ENCODE assay signal across 1 cellular context in the genomic region with DNA sequence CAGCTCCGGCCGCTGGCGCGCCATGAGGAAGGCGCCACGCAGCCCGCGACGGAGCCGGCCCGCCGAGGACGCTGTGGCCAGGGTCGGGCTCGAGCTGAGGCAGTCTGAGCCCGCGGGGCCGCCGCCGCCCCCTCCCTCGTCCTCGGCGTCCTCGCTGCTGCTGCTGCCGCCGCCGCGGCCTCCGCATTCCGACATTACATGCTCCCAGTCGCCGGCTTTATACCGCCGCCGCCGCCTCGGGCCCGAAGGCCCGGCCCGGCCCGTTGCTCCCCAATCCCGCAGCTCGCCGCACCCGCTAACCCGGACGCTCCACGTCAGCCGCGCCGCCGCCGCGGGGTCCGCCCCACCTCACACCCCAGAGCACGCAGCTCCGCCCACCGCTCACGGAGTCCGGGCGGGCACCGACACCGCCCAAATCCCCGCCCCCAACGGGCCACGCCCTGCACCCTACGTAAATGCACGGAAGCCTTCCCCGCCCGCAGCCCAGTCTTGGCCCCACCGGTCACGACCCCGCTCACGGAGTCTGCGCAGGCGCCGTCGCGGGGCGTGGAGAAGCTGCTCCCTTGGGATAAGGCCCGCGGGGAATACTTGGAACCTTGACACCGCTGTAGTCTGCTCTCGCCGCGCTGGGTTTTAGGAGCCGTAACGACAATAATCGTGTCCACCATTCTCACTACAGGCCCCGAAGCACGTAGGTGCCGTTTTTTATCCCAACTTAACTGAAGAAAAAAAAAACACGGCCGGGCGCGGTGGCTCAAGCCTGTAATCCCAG.
TF ChIP-seq lines count a peak whose summit lies in the region.

A gene with protein sequence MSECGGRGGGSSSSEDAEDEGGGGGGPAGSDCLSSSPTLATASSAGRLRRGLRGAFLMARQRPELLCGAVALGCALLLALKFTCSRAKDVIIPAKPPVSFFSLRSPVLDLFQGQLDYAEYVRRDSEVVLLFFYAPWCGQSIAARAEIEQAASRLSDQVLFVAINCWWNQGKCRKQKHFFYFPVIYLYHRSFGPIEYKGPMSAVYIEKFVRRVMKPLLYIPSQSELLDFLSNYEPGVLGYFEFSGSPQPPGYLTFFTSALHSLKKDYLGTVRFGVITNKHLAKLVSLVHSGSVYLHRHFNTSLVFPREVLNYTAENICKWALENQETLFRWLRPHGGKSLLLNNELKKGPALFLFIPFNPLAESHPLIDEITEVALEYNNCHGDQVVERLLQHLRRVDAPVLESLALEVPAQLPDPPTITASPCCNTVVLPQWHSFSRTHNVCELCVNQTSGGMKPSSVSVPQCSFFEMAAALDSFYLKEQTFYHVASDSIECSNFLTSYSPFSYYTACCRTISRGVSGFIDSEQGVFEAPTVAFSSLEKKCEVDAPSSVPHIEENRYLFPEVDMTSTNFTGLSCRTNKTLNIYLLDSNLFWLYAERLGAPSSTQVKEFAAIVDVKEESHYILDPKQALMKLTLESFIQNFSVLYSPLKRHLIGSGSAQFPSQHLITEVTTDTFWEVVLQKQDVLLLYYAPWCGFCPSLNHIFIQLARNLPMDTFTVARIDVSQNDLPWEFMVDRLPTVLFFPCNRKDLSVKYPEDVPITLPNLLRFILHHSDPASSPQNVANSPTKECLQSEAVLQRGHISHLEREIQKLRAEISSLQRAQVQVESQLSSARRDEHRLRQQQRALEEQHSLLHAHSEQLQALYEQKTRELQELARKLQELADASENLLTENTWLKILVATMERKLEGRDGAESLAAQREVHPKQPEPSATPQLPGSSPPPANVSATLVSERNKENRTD (minus strand): TSS at position 322 of the 772 bp plus-strand sequence. CDS start 127 bp downstream, at position 195.

TF ChIP-seq in HCT116, 20 proteins besides CTCF, POLR2A, EP300 and RAD21 (continued from another document):
- TF ChIP-seq, protein P1, sequence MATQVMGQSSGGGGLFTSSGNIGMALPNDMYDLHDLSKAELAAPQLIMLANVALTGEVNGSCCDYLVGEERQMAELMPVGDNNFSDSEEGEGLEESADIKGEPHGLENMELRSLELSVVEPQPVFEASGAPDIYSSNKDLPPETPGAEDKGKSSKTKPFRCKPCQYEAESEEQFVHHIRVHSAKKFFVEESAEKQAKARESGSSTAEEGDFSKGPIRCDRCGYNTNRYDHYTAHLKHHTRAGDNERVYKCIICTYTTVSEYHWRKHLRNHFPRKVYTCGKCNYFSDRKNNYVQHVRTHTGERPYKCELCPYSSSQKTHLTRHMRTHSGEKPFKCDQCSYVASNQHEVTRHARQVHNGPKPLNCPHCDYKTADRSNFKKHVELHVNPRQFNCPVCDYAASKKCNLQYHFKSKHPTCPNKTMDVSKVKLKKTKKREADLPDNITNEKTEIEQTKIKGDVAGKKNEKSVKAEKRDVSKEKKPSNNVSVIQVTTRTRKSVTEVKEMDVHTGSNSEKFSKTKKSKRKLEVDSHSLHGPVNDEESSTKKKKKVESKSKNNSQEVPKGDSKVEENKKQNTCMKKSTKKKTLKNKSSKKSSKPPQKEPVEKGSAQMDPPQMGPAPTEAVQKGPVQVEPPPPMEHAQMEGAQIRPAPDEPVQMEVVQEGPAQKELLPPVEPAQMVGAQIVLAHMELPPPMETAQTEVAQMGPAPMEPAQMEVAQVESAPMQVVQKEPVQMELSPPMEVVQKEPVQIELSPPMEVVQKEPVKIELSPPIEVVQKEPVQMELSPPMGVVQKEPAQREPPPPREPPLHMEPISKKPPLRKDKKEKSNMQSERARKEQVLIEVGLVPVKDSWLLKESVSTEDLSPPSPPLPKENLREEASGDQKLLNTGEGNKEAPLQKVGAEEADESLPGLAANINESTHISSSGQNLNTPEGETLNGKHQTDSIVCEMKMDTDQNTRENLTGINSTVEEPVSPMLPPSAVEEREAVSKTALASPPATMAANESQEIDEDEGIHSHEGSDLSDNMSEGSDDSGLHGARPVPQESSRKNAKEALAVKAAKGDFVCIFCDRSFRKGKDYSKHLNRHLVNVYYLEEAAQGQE (IDR thresholded peaks at IDR 0.05; ENCODE audit: low read depth) = no peak
- TF ChIP-seq, protein P2, sequence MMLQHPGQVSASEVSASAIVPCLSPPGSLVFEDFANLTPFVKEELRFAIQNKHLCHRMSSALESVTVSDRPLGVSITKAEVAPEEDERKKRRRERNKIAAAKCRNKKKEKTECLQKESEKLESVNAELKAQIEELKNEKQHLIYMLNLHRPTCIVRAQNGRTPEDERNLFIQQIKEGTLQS (IDR thresholded peaks at IDR 0.05) = no peak
- peak; percentile 76 for TF ChIP-seq YY1 (IDR thresholded peaks at IDR 0.05; ENCODE audit: extremely low read depth, insufficient replicate concordance, low read depth, low read length)
- TF ChIP-seq ELF1 (IDR thresholded peaks at IDR 0.05; ENCODE audit: borderline replicate concordance, low read depth) = no peak
- peak; percentile 66 for TF ChIP-seq SIN3A (IDR thresholded peaks at IDR 0.05; ENCODE audit: low read depth)
- TF ChIP-seq POLR2AphosphoS5 (IDR thresholded peaks at IDR 0.05; ENCODE audit: low read depth, low read length) = peak; percentile 74
- peak; percentile 96 for TF ChIP-seq ZFX (IDR thresholded peaks at IDR 0.05)
- TF ChIP-seq, protein P3, sequence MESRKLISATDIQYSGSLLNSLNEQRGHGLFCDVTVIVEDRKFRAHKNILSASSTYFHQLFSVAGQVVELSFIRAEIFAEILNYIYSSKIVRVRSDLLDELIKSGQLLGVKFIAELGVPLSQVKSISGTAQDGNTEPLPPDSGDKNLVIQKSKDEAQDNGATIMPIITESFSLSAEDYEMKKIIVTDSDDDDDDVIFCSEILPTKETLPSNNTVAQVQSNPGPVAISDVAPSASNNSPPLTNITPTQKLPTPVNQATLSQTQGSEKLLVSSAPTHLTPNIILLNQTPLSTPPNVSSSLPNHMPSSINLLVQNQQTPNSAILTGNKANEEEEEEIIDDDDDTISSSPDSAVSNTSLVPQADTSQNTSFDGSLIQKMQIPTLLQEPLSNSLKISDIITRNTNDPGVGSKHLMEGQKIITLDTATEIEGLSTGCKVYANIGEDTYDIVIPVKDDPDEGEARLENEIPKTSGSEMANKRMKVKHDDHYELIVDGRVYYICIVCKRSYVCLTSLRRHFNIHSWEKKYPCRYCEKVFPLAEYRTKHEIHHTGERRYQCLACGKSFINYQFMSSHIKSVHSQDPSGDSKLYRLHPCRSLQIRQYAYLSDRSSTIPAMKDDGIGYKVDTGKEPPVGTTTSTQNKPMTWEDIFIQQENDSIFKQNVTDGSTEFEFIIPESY (IDR thresholded peaks at IDR 0.05; ENCODE audit: extremely low read depth, insufficient replicate concordance, low read length) = no peak
- TF ChIP-seq SRF (IDR thresholded peaks at IDR 0.05; ENCODE audit: low read depth) = no peak
- TF ChIP-seq TCF7L2 (IDR thresholded peaks at IDR 0.05; ENCODE audit: borderline replicate concordance, extremely low read depth, insufficient read depth, insufficient read length) = peak; percentile 38
- TF ChIP-seq CBX3 (IDR thresholded peaks at IDR 0.05; ENCODE audit: low read depth) = no peak; the same call in 1 of the 2 replicates
- no peak for TF ChIP-seq JUND (IDR thresholded peaks at IDR 0.05)
- TF ChIP-seq SP1 (IDR thresholded peaks at IDR 0.05; ENCODE audit: low read depth) = peak; percentile 87
- TF ChIP-seq EZH2 (IDR thresholded peaks at IDR 0.05) = no peak
- TF ChIP-seq, protein P4, sequence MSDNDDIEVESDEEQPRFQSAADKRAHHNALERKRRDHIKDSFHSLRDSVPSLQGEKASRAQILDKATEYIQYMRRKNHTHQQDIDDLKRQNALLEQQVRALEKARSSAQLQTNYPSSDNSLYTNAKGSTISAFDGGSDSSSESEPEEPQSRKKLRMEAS (IDR thresholded peaks at IDR 0.05) = peak; percentile 74
- TF ChIP-seq FOSL1 (IDR thresholded peaks at IDR 0.05; ENCODE audit: low read depth) = no peak
- TF ChIP-seq EGR1 (IDR thresholded peaks at IDR 0.05; ENCODE audit: low read depth) = peak; percentile 59
- TF ChIP-seq EZH2phosphoT487 (IDR thresholded peaks at IDR 0.05; ENCODE audit: borderline replicate concordance) = no peak
